10 cellular contexts compared by ENCODE assay signal in genomic region chr5:103428411-103428871, GRCh38.
DNase-seq lines count a peak whose midpoint lies in the region; ATAC-seq, FAIRE-seq and TF ChIP-seq lines count a peak whose summit lies in the region.
"Had no signal": no experiment of that assay in that cellular context is flagged by ENCODE, and none has a peak within 500 bp of the region (broad histone marks: within the 10 kb centered on the region; RNA-seq: fewer than 3 reads in every experiment).

No MANE protein-coding gene starts in this region.

- no peak overlapping the region for H2AFZ ChIP-seq in GM12878 (ENCODE audit: control insufficient read depth, low read depth, low read length)

- TF ChIP-seq EP300 in Ishikawa (IDR thresholded peaks at IDR 0.05; ENCODE audit: borderline replicate concordance) (peak; percentile 86; the same call in 1 of the 2 replicates), GM12878 (IDR thresholded peaks at IDR 0.05; ENCODE audit: borderline replicate concordance in 1 of 2, control insufficient read depth in 1 of 2, low read depth in 2 of 2, low read length in 2 of 2) (no peak)

- DNase-seq in AG08396 (ENCODE audit: low spot score), result peak; percentile 79
- DNase-seq in GM12878 (ENCODE audit: low read depth, low spot score), result no peak
- peak; percentile 61 for DNase-seq in medulla oblongata (ENCODE audit: extremely low spot score)
- no peak for DNase-seq in NCI-H1436 treated with DMSO at 0.1 percent for 48 hours (lab: John Stamatoyannopoulos, UW)
- DNase-seq in NCI-H2029 treated with DMSO at 0.1 percent for 48 hours (lab: John Stamatoyannopoulos, UW), result no peak
- no peak for DNase-seq in mesenteric fat pad (ENCODE audit: low spot score)

- no peak overlapping the region for H3K9ac ChIP-seq in GM12878 (ENCODE audit: control insufficient read depth, insufficient read depth, low read length)

- SMC1A ChIA-PET in GM12878 (lab: Charles Lee; ENCODE audit: uncharacterized antibody, unreplicated experiment), result interaction anchor here (0.9 kb wide), 1 partner anchor 202 kb away, joined by 3 read pairs; no protein-coding TSS in a partner anchor

- peak; percentile 4; the same call in 1 of the 2 replicates for TF ChIP-seq RAD21 in Ishikawa (IDR thresholded peaks at IDR 0.05; ENCODE audit: low read depth)
- no peak for TF ChIP-seq RAD21 in GM12878 (IDR thresholded peaks at IDR 0.05; ENCODE audit: insufficient read depth, low read depth, low read length)

- RAD21 ChIA-PET in GM12878 (lab: Charles Lee; ENCODE audit: unreplicated experiment), result no interaction called here

- ATAC-seq in GM12878, result peak; percentile 67
- no peak for ATAC-seq in HG02884 (IDR thresholded peaks at IDR 0.05; ENCODE audit: unreplicated experiment)
- ATAC-seq: HCT116 had no signal

- POLR2A ChIA-PET in GM12878 (lab: Charles Lee), result no interaction called here

- no peak overlapping the region for H3K27ac ChIP-seq in GM12878 (ENCODE audit: control insufficient read depth, insufficient read depth)

- CTCF ChIA-PET in GM12878 (lab: Yijun Ruan, JAX), result interaction anchor here (0.7 to 1.3 kb wide), 2 partner anchors 11 to 19 kb away, joined by 3 read pairs; no protein-coding TSS in a partner anchor

- no peak overlapping the region for H3K4me2 ChIP-seq in GM12878 (ENCODE audit: control insufficient read depth, insufficient read depth)

- FAIRE-seq in GM12878 (lab: Jason Lieb, UNC), result no peak
- FAIRE-seq: GM12892 had no signal

- intact Hi-C loops in GM12878 (cut with micrococcal nuclease; ENCODE audit: unreplicated experiment), result no loop called here

- no peaks in the 10 kb centered on the region for H3K27me3 ChIP-seq in GM12878 (replicated peaks in 1 of 2; ENCODE audit: control insufficient read depth in 2 of 2, insufficient read depth in 2 of 2, low read length in 1 of 2)

- no peaks in the 10 kb centered on the region for H3K4me1 ChIP-seq in GM12878 (ENCODE audit: control insufficient read depth, insufficient read depth, low read length)

- no peaks in the 10 kb centered on the region for H3K9me3 ChIP-seq in GM12878 (replicated peaks; ENCODE audit: control insufficient read depth, insufficient read depth, low read length)

- in situ Hi-C loops in GM12878 (cut with MboI), result no loop called here

- 71% methylated on average over 6 of the region's 6 CpGs for WGBS in GM12878 (ENCODE audit: insufficient coverage, insufficient replicate concordance, low lambda C conversion rate, missing lambda C conversion rate)

- H4K20me1 ChIP-seq in GM12878 (ENCODE audit: control insufficient read depth, insufficient read depth), result no peaks in the 10 kb centered on the region

- no TSS peak for BruUV-seq in GM12878 (replicated peaks; lab: Mats Ljungman, UMichigan)

- no peak for TF ChIP-seq POLR2A in GM12878 (IDR thresholded peaks at IDR 0.05; ENCODE audit: low read depth, low read length)

- H3K79me2 ChIP-seq in GM12878 (ENCODE audit: control insufficient read depth, insufficient read depth, low read length), result no peaks in the 10 kb centered on the region

- H3K4me3 ChIP-seq in GM12878, result no peak overlapping the region

- no peaks in the 10 kb centered on the region for H3K36me3 ChIP-seq in GM12878 (ENCODE audit: control insufficient read depth in 2 of 2, insufficient read depth in 2 of 2, low read length in 1 of 2)

- TF ChIP-seq CTCF in GM12878 (IDR thresholded peaks at IDR 0.05 in 2 of 3, conservative IDR thresholded peaks at IDR 0.05 in 1 of 3; ENCODE audit: control insufficient read depth in 2 of 3, extremely low read depth in 1 of 3, insufficient read depth in 1 of 3, low read depth in 3 of 3, low read length in 3 of 3), result no peak

TF ChIP-seq in Ishikawa, 13 proteins besides CTCF, POLR2A, EP300 and RAD21 (continues in another document):
- TF ChIP-seq CEBPB (IDR thresholded peaks at IDR 0.05) (no peak), USF1 (IDR thresholded peaks at IDR 0.05) (0 out of 2 replicates have a peak, but pooled peaks have one; percentile 26), TEAD4 (IDR thresholded peaks at IDR 0.05) (peak; percentile 98), TAF1 (IDR thresholded peaks at IDR 0.05; ENCODE audit: low read depth) (no peak), NFIC (IDR thresholded peaks at IDR 0.05) (peak; percentile 96), TCF12 (IDR thresholded peaks at IDR 0.05; ENCODE audit: low read depth) (peak; percentile 83), CREB1 (IDR thresholded peaks at IDR 0.05; ENCODE audit: low read depth) (no peak), REST (IDR thresholded peaks at IDR 0.05; ENCODE audit: low read depth) (no peak), YY1 (IDR thresholded peaks at IDR 0.05; ENCODE audit: low read depth) (no peak; the same call in 1 of the 2 replicates), ZBTB7A (IDR thresholded peaks at IDR 0.05; ENCODE audit: low read depth) (no peak)

TF ChIP-seq in GM12878, 131 proteins besides CTCF, POLR2A, EP300 and RAD21:
- TF ChIP-seq ZNF24 (IDR thresholded peaks at IDR 0.05), result no peak
- no peak for TF ChIP-seq FOXK2 (IDR thresholded peaks at IDR 0.05)
- no peak for TF ChIP-seq EED (IDR thresholded peaks at IDR 0.05; ENCODE audit: low read depth)

Comparison
In these comparisons a context has a peak if more than half of its experiments do, and no peak if none do; other contexts are left out.
1. DNase-seq: peak in AG08396 (single experiment) and medulla oblongata (single experiment); none in GM12878 (single experiment), NCI-H1436 treated with DMSO at 0.1 percent for 48 hours (single experiment), NCI-H2029 treated with DMSO at 0.1 percent for 48 hours (single experiment) and mesenteric fat pad (single experiment).